In genomic region chr6:157305676-157306653, GRCh38 we compare ENCODE assay signal across 17 cellular contexts. TPM values are rescaled to one million over a fixed set of nuclear protein-coding genes. Genes with fewer than 3 reads are reported as not detected.
DNase-seq lines count a peak whose midpoint lies in the region; ATAC-seq and TF ChIP-seq lines count a peak whose summit lies in the region.
"Had no signal": no experiment of that assay in that cellular context is flagged by ENCODE, and none has a peak within 500 bp of the region (broad histone marks: within the 10 kb centered on the region; RNA-seq: fewer than 3 reads in every experiment).

No MANE protein-coding gene starts in this region.

- TF ChIP-seq CTCF in parathyroid adenoma (IDR thresholded peaks at IDR 0.05), result no peak

- H3K79me2 ChIP-seq in parathyroid adenoma, result peaks cover 3% of the 10 kb centered on the region

- intact Hi-C loops in Right ventricle myocardium inferior (cut with DNase I), result no loop called here
- intact Hi-C loops in cardiac septum (cut with DNase I), result no loop called here
- intact Hi-C loops in aorta (cut with DNase I), result no loop called here

- no peak overlapping the region for H3K4me3 ChIP-seq in parathyroid adenoma (ENCODE audit: low read depth, low read length)
- no peak overlapping the region for H3K4me3 ChIP-seq in aorta (ENCODE audit: low read length in 2 of 2)
- H3K4me3 ChIP-seq: A549, MG63 had no signal

- H3K4me1 ChIP-seq in parathyroid adenoma (no peaks in the 10 kb centered on the region), aorta (ENCODE audit: control insufficient read depth in 1 of 2, insufficient read depth in 2 of 2, low read length in 2 of 2) (no peaks in the 10 kb centered on the region)
- H3K4me1 ChIP-seq: A549 had no signal

- peak; percentile 22 for ATAC-seq in Right ventricle myocardium inferior
- peak; percentile 28 for ATAC-seq in aorta (ENCODE audit: low FRiP score)
- ATAC-seq: A549 had no signal

- 82 to 84% methylated on average over 9 of the region's 9 CpGs for WGBS in aorta, 2 donors

- DNase-seq in Right ventricle myocardium inferior (ENCODE audit: missing footprints), result no peak
- DNase-seq in cardiac septum (ENCODE audit: low spot score), result no peak
- peak; percentile 50 for DNase-seq in kidney tubule cell (ENCODE audit: low spot score)
- DNase-seq in aorta, result no peak
- no peak for DNase-seq in glomerular visceral epithelial cell (ENCODE audit: extremely low spot score)
- DNase-seq in activated effector memory CD4-positive, alpha-beta T cell treated with anti-CD3 and anti-CD28 coated beads, Interleukin-2, amount 50 U/mL, for 16 hours, result no peak
- DNase-seq in G401 (ENCODE audit: low spot score), result no peak
- DNase-seq: activated CD4-positive, alpha-beta T cell treated with anti-CD3 and anti-CD28 coated beads, Interleukin-2, amount 50 U/mL, for 1 hour; COR-L47; MG63; midbrain; NCI-H2081 treated with DMSO at 0.1 percent for 48 hours; NCI-H82; stimulated activated CD4-positive, alpha-beta T cell treated with anti-CD3 and anti-CD28 coated beads, Interleukin-4, amount 100 ng/mL, for 1 hour had no signal

- H3K27me3 ChIP-seq in parathyroid adenoma (ENCODE audit: control insufficient read depth, insufficient read depth, low read length) (no peaks in the 10 kb centered on the region), aorta (ENCODE audit: control insufficient read depth in 1 of 2, insufficient read depth in 2 of 2, low read length in 1 of 2) (no peaks in the 10 kb centered on the region)
- H3K27me3 ChIP-seq: MG63 had no signal

- H3K36me3 ChIP-seq in parathyroid adenoma (ENCODE audit: control insufficient read depth, insufficient read depth, low read length) (no peaks in the 10 kb centered on the region), aorta (ENCODE audit: control insufficient read depth in 1 of 2, insufficient read depth in 2 of 2, low read length in 1 of 2) (no peaks in the 10 kb centered on the region)
- H3K36me3 ChIP-seq: MG63 had no signal

- H2AFZ ChIP-seq in parathyroid adenoma, result no peak overlapping the region

- no peak overlapping the region for H3K4me2 ChIP-seq in parathyroid adenoma (ENCODE audit: low read length)
- H3K4me2 ChIP-seq: A549 had no signal

- H3K27ac ChIP-seq in parathyroid adenoma (peak overlapping the region; percentile 47), aorta (ENCODE audit: low read depth in 1 of 2, low read length in 2 of 2) (no peak overlapping the region)
- H3K27ac ChIP-seq: A549, RWPE1 had no signal

- no peak overlapping the region for H3K9ac ChIP-seq in parathyroid adenoma

- no peaks in the 10 kb centered on the region for H3K9me3 ChIP-seq in parathyroid adenoma (ENCODE audit: control insufficient read depth, low read length)
- no peaks in the 10 kb centered on the region for H3K9me3 ChIP-seq in aorta (ENCODE audit: control insufficient read depth, low read length)
- H3K9me3 ChIP-seq: A549, MG63 had no signal

- in situ Hi-C loops in G401 (cut with HindIII; ENCODE audit: low sequenced_read_pairs), result no loop called here

RNA-seq across cellular contexts. Expression of gene TMEM242, which starts 17.4 kb away (rescaled TPM):
- 19.4 TPM for total RNA-seq in Right ventricle myocardium inferior
- 18.9 TPM for total RNA-seq in cardiac septum
- total RNA-seq in aorta, result 10 to 100 TPM; 13.1 to 17.5 TPM
- polyA plus RNA-seq in aorta, result 10 to 100 TPM; 12.0 to 17.0 TPM
- 4.0 and 5.5 TPM in 2 replicates for total RNA-seq in G401 (2014; rRNA removed; shearing (Covaris generic))
